In the genomic region with DNA sequence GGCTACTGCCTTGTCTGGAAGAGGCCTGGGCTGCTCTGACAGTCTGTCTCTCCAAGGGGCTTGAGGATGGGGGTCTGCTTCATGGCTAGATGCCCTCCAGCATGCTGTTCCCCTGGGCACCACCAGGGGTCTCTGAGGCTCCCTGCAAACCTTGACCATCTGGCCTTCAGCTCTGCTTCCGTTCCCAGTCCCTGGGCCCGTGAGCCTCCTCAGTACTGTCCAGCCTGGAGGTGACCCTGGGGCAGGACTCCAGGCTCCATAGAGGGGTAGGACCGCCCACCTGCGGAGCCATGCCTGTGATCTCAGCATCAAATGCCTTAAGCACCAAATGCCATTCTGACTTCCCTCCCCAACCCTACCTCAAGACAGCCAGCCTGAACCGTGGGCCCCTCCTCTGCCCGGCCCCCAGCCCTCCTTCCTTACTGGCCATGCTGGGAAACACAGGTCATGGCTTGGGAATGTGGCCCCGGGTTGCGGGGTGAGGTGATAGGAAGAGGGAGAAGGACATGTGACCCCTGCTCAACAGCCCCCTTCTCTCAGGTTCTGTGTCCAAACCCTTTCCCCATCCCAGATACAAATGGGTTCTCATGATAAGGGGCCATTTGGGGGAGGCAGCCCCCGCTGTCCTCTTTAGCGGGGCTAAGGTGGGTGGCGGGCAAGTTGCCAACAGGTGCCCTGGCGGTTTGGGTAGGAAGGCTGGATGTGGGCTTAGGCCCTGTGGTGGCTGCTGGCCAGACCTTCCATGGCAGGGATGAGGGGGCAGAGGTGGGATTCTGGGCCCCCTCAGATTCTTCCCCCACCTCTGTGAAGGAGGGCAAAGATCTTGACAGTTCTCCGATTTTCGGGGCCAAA, we compare ENCODE assay signal across 1 cellular context.
TF ChIP-seq lines count a peak whose summit lies in the region.

No MANE protein-coding gene starts in this region.

TF ChIP-seq in GM23338, 12 proteins besides CTCF, POLR2A, EP300 and RAD21 (continued from another document):
- TF ChIP-seq, protein P1, sequence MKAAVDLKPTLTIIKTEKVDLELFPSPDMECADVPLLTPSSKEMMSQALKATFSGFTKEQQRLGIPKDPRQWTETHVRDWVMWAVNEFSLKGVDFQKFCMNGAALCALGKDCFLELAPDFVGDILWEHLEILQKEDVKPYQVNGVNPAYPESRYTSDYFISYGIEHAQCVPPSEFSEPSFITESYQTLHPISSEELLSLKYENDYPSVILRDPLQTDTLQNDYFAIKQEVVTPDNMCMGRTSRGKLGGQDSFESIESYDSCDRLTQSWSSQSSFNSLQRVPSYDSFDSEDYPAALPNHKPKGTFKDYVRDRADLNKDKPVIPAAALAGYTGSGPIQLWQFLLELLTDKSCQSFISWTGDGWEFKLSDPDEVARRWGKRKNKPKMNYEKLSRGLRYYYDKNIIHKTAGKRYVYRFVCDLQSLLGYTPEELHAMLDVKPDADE (IDR thresholded peaks at IDR 0.05), result no peak
- TF ChIP-seq JUNB (IDR thresholded peaks at IDR 0.05; ENCODE audit: unreplicated experiment) (no peak), EZH2 (IDR thresholded peaks at IDR 0.05; ENCODE audit: low read depth, unreplicated experiment) (no peak), ZNF114 (CRISPR knock-in tag; IDR thresholded peaks at IDR 0.05) (no peak), NANOG (IDR thresholded peaks at IDR 0.05; ENCODE audit: borderline replicate concordance) (no peak)
- TF ChIP-seq, protein P2, sequence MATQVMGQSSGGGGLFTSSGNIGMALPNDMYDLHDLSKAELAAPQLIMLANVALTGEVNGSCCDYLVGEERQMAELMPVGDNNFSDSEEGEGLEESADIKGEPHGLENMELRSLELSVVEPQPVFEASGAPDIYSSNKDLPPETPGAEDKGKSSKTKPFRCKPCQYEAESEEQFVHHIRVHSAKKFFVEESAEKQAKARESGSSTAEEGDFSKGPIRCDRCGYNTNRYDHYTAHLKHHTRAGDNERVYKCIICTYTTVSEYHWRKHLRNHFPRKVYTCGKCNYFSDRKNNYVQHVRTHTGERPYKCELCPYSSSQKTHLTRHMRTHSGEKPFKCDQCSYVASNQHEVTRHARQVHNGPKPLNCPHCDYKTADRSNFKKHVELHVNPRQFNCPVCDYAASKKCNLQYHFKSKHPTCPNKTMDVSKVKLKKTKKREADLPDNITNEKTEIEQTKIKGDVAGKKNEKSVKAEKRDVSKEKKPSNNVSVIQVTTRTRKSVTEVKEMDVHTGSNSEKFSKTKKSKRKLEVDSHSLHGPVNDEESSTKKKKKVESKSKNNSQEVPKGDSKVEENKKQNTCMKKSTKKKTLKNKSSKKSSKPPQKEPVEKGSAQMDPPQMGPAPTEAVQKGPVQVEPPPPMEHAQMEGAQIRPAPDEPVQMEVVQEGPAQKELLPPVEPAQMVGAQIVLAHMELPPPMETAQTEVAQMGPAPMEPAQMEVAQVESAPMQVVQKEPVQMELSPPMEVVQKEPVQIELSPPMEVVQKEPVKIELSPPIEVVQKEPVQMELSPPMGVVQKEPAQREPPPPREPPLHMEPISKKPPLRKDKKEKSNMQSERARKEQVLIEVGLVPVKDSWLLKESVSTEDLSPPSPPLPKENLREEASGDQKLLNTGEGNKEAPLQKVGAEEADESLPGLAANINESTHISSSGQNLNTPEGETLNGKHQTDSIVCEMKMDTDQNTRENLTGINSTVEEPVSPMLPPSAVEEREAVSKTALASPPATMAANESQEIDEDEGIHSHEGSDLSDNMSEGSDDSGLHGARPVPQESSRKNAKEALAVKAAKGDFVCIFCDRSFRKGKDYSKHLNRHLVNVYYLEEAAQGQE (IDR thresholded peaks at IDR 0.05; ENCODE audit: unreplicated experiment), result no peak
